ENCODE assay signal across 22 cellular contexts in the genomic region with DNA sequence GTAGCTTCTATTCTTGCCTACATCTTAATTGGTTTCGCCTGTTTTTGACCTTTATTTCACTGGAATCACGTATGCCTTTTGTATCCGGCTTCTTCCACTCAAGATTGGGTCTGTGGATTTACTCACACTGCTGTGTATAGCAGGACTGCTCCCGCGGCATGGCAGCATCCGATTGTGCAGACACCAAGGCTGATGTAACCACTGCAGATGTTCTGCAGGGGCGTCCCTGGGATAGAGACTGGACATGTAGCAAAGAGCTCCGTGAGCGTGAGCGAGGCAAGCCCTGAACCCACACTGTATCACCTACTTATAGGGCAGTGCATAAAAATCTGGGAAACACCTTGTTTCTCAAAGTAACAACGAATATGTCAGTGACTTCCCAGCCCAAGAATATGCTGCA. TPM values are rescaled to one million over a fixed set of nuclear protein-coding genes. Genes with fewer than 3 reads are reported as not detected.
DNase-seq lines count a peak whose midpoint lies in the region; ATAC-seq and TF ChIP-seq lines count a peak whose summit lies in the region.
"Had no signal": no experiment of that assay in that cellular context is flagged by ENCODE, and none has a peak within 500 bp of the region (broad histone marks: within the 10 kb centered on the region; RNA-seq: fewer than 3 reads in every experiment).

No MANE protein-coding gene starts in this region.

- peaks cover 14% of the 10 kb centered on the region for H3K4me1 Mint-ChIP-seq in activated CD4-positive, alpha-beta T cell treated with anti-CD3 and anti-CD28 coated beads, Interleukin-2, amount 10 ng/mL, durations not matched to agents 24 days and 14 days
- peaks cover 9% of the 10 kb centered on the region for H3K4me1 Mint-ChIP-seq in activated CD8-positive, alpha-beta T cell treated with anti-CD3 and anti-CD28 coated beads, Interleukin-2, amount 10 ng/mL, durations not matched to agents 7 days and 5 days (ENCODE audit: low read depth)
- peaks cover 26% of the 10 kb centered on the region for H3K4me1 Mint-ChIP-seq in osteocyte (ENCODE audit: unreplicated experiment)

- POLR2A ChIA-PET in activated CD8-positive, alpha-beta T cell treated with anti-CD3 and anti-CD28 coated beads, Interleukin-2, amount 10 ng/mL, durations not matched to agents 7 days and 5 days (lab: Charles Lee), result interaction anchor here (2.0 kb wide), 1 partner anchor 11 kb away, joined by 15 read pairs; a partner anchor contains a TSS

- H3K4me3 ChIP-seq in smooth muscle cell, result no peak overlapping the region
- H3K4me3 ChIP-seq: A549, left lung, upper lobe of right lung had no signal

- H3K4me1 ChIP-seq in foreskin keratinocyte (no peaks in the 10 kb centered on the region), smooth muscle cell (ENCODE audit: low read depth) (no peaks in the 10 kb centered on the region)
- H3K4me1 ChIP-seq: A549, upper lobe of right lung had no signal

- 69% methylated on average over 11 of the region's 11 CpGs for WGBS in smooth muscle cell (ENCODE audit: low lambda C conversion rate)

- H2AFZ ChIP-seq in smooth muscle cell (ENCODE audit: low read depth), result no peak overlapping the region

- H3K27ac ChIP-seq in VCaP (peak overlapping the region; percentile 86; the same call in 1 of the 2 replicates), foreskin keratinocyte (peak overlapping the region; percentile 41), smooth muscle cell (ENCODE audit: low read depth) (peak overlapping the region; percentile 64)
- H3K27ac ChIP-seq: A549, left lung, upper lobe of right lung had no signal

- H4K20me1 ChIP-seq in smooth muscle cell (ENCODE audit: low read depth), result peaks cover 39% of the 10 kb centered on the region

- CTCF ChIA-PET in activated CD8-positive, alpha-beta T cell treated with anti-CD3 and anti-CD28 coated beads, Interleukin-2, amount 10 ng/mL, durations not matched to agents 7 days and 5 days (lab: Charles Lee), result no interaction called here

- H3K27me3 Mint-ChIP-seq in activated CD4-positive, alpha-beta T cell treated with anti-CD3 and anti-CD28 coated beads, Interleukin-2, amount 10 ng/mL, durations not matched to agents 24 days and 14 days, result no peaks in the 10 kb centered on the region
- H3K27me3 Mint-ChIP-seq in activated CD8-positive, alpha-beta T cell treated with anti-CD3 and anti-CD28 coated beads, Interleukin-2, amount 10 ng/mL, durations not matched to agents 7 days and 5 days (ENCODE audit: low read depth), result no peaks in the 10 kb centered on the region
- H3K27me3 Mint-ChIP-seq in osteocyte (ENCODE audit: unreplicated experiment), result no peaks in the 10 kb centered on the region
- H3K27me3 Mint-ChIP-seq: CD4-positive, alpha-beta memory T cell; effector memory CD8-positive, alpha-beta T cell; progenitor cell of endocrine pancreas had no signal

- H3K27me3 ChIP-seq in foreskin keratinocyte, result no peaks in the 10 kb centered on the region
- H3K27me3 ChIP-seq in smooth muscle cell (ENCODE audit: low read depth), result no peaks in the 10 kb centered on the region
- H3K27me3 ChIP-seq: left lung, upper lobe of right lung had no signal

- TF ChIP-seq CTCF in VCaP (conservative IDR thresholded peaks at IDR 0.05) (no peak), foreskin keratinocyte (conservative IDR thresholded peaks at IDR 0.05) (no peak), smooth muscle cell (IDR thresholded peaks at IDR 0.05; ENCODE audit: borderline replicate concordance, insufficient read depth, poor library complexity, severe bottlenecking) (no peak), osteocyte (IDR thresholded peaks at IDR 0.05) (no peak)

- peaks cover 22% of the 10 kb centered on the region for H3F3A ChIP-seq in smooth muscle cell (ENCODE audit: low read depth)

- H3K9me3 Mint-ChIP-seq in activated CD4-positive, alpha-beta T cell treated with anti-CD3 and anti-CD28 coated beads, Interleukin-2, amount 10 ng/mL, durations not matched to agents 24 days and 14 days, result no peaks in the 10 kb centered on the region
- H3K9me3 Mint-ChIP-seq in activated CD8-positive, alpha-beta T cell treated with anti-CD3 and anti-CD28 coated beads, Interleukin-2, amount 10 ng/mL, durations not matched to agents 7 days and 5 days (ENCODE audit: insufficient read depth), result no peaks in the 10 kb centered on the region
- no peaks in the 10 kb centered on the region for H3K9me3 Mint-ChIP-seq in osteocyte (ENCODE audit: unreplicated experiment)
- H3K9me3 Mint-ChIP-seq: CD4-positive, alpha-beta memory T cell; effector memory CD8-positive, alpha-beta T cell had no signal

- H3K27ac Mint-ChIP-seq in activated CD4-positive, alpha-beta T cell treated with anti-CD3 and anti-CD28 coated beads, Interleukin-2, amount 10 ng/mL, durations not matched to agents 24 days and 14 days, result peak overlapping the region; percentile 72
- no peak overlapping the region for H3K27ac Mint-ChIP-seq in activated CD8-positive, alpha-beta T cell treated with anti-CD3 and anti-CD28 coated beads, Interleukin-2, amount 10 ng/mL, durations not matched to agents 7 days and 5 days
- H3K27ac Mint-ChIP-seq in osteocyte (ENCODE audit: unreplicated experiment), result no peak overlapping the region
- H3K27ac Mint-ChIP-seq: effector memory CD8-positive, alpha-beta T cell had no signal

- H3K36me3 ChIP-seq in smooth muscle cell (ENCODE audit: low read depth), result peaks cover 13% of the 10 kb centered on the region

- intact Hi-C loops in activated CD4-positive, alpha-beta T cell treated with anti-CD3 and anti-CD28 coated beads, Interleukin-2, amount 10 ng/mL, durations not matched to agents 24 days and 14 days (cut with micrococcal nuclease), result loop anchor here (2.0 kb wide), 1 partner anchor 14 kb away; no protein-coding TSS in a partner anchor

- no peaks in the 10 kb centered on the region for H3K79me2 ChIP-seq in smooth muscle cell (ENCODE audit: low read depth)

- no peaks in the 10 kb centered on the region for H3K9me3 ChIP-seq in smooth muscle cell (replicated peaks; ENCODE audit: low read depth)
- H3K9me3 ChIP-seq: A549, left lung, upper lobe of right lung had no signal

- no peak overlapping the region for H3K4me3 Mint-ChIP-seq in activated CD4-positive, alpha-beta T cell treated with anti-CD3 and anti-CD28 coated beads, Interleukin-2, amount 10 ng/mL, durations not matched to agents 24 days and 14 days
- H3K4me3 Mint-ChIP-seq in activated CD8-positive, alpha-beta T cell treated with anti-CD3 and anti-CD28 coated beads, Interleukin-2, amount 10 ng/mL, durations not matched to agents 7 days and 5 days, result no peak overlapping the region
- no peak overlapping the region for H3K4me3 Mint-ChIP-seq in osteocyte (ENCODE audit: unreplicated experiment)

- peaks cover 46% of the 10 kb centered on the region for H3K36me3 Mint-ChIP-seq in activated CD4-positive, alpha-beta T cell treated with anti-CD3 and anti-CD28 coated beads, Interleukin-2, amount 10 ng/mL, durations not matched to agents 24 days and 14 days (ENCODE audit: low read depth)
- peaks cover 31% of the 10 kb centered on the region for H3K36me3 Mint-ChIP-seq in activated CD8-positive, alpha-beta T cell treated with anti-CD3 and anti-CD28 coated beads, Interleukin-2, amount 10 ng/mL, durations not matched to agents 7 days and 5 days (ENCODE audit: low read depth)
- H3K36me3 Mint-ChIP-seq in osteocyte (ENCODE audit: unreplicated experiment), result peaks cover 15% of the 10 kb centered on the region

- ATAC-seq in foreskin keratinocyte, result no peak
- no peak for ATAC-seq in activated CD8-positive, alpha-beta T cell treated with anti-CD3 and anti-CD28 coated beads, Interleukin-2, amount 10 ng/mL, durations not matched to agents 7 days and 5 days

- DNase-seq in activated CD4-positive, alpha-beta T cell treated with anti-CD3 and anti-CD28 coated beads, Interleukin-2, amount 10 ng/mL, durations not matched to agents 24 days and 14 days, result no peak
- DNase-seq in activated CD4-positive, alpha-beta T cell treated with anti-CD3 and anti-CD28 coated beads for 1 hour, result no peak
- DNase-seq in foreskin keratinocyte, result no peak
- DNase-seq in smooth muscle cell (lab: John Stamatoyannopoulos, UW; ENCODE audit: unreplicated experiment), result no peak
- DNase-seq in NCI-H510A treated with DMSO at 0.1 percent for 48 hours (lab: John Stamatoyannopoulos, UW), result no peak
- no peak for DNase-seq in activated CD8-positive, alpha-beta T cell treated with anti-CD3 and anti-CD28 coated beads, Interleukin-2, amount 10 ng/mL, durations not matched to agents 7 days and 5 days
- no peak for DNase-seq in osteocyte (ENCODE audit: extremely low spot score, unreplicated experiment)
- DNase-seq: activated CD8-positive, alpha-beta memory T cell treated with anti-CD3 and anti-CD28 coated beads, Interleukin-2, amount 50 U/mL, for 4 hours; activated naive CD4-positive, alpha-beta T cell treated with anti-CD3 and anti-CD28 coated beads, Interleukin-2, amount 50 U/mL, for 16 hours; effector memory CD8-positive, alpha-beta T cell; KG1; left lung; NCI-H1048; NCI-H774; stimulated activated naive CD4-positive, alpha-beta T cell; upper lobe of right lung had no signal

- H3K9ac ChIP-seq in smooth muscle cell (ENCODE audit: low read depth), result no peak overlapping the region

- H3K4me2 ChIP-seq in smooth muscle cell, result no peak overlapping the region
- H3K4me2 ChIP-seq: A549 had no signal

RNA-seq across cellular contexts. Expression of a gene that starts 11.4 kb away (rescaled TPM):
- total RNA-seq in activated CD4-positive, alpha-beta T cell treated with anti-CD3 and anti-CD28 coated beads, Interleukin-2, amount 10 ng/mL, durations not matched to agents 24 days and 14 days, result not detected in 2 replicates
- total RNA-seq in foreskin keratinocyte, result not detected in 2 replicates
- polyA plus RNA-seq in foreskin keratinocyte, result not detected in 2 replicates
- total RNA-seq in smooth muscle cell, result not detected in 2 replicates
- not detected in 2 replicates for polyA plus RNA-seq in smooth muscle cell
- total RNA-seq in activated CD8-positive, alpha-beta T cell treated with anti-CD3 and anti-CD28 coated beads, Interleukin-2, amount 10 ng/mL, durations not matched to agents 7 days and 5 days, result not detected
- not detected in 2 replicates for total RNA-seq in osteocyte
- total RNA-seq: bronchial epithelial cell; CD4-positive, alpha-beta memory T cell; left lung; myocyte; progenitor cell of endocrine pancreas; upper lobe of right lung had no signal
- polyA plus RNA-seq: A549; CD4-positive, alpha-beta memory T cell had no signal

RNA-seq across cellular contexts. Expression of a gene that starts 11.8 kb away (rescaled TPM):
- total RNA-seq in activated CD4-positive, alpha-beta T cell treated with anti-CD3 and anti-CD28 coated beads, Interleukin-2, amount 10 ng/mL, durations not matched to agents 24 days and 14 days, result 74.6 and 75.5 TPM in 2 replicates
- 159 and 181 TPM in 2 replicates for total RNA-seq in foreskin keratinocyte
- polyA plus RNA-seq in foreskin keratinocyte, result 102 and 136 TPM in 2 replicates
- 142 and 240 TPM in 2 replicates for total RNA-seq in smooth muscle cell
- polyA plus RNA-seq in smooth muscle cell, result 136 and 165 TPM in 2 replicates
- 10 to 100 TPM; 64.7 to 65.3 TPM for total RNA-seq in activated CD8-positive, alpha-beta T cell treated with anti-CD3 and anti-CD28 coated beads, Interleukin-2, amount 10 ng/mL, durations not matched to agents 7 days and 5 days
- total RNA-seq in osteocyte, result 26.0 and 31.7 TPM in 2 replicates

RNA-seq across cellular contexts. Expression of a gene that starts 19.1 kb away (rescaled TPM):
- total RNA-seq in activated CD4-positive, alpha-beta T cell treated with anti-CD3 and anti-CD28 coated beads, Interleukin-2, amount 10 ng/mL, durations not matched to agents 24 days and 14 days, result 17.4 and 18.1 TPM in 2 replicates
- total RNA-seq in foreskin keratinocyte, result 14.8 and 18.1 TPM in 2 replicates
- 6.0 and 6.5 TPM in 2 replicates for polyA plus RNA-seq in foreskin keratinocyte
- 10.7 and 14.0 TPM in 2 replicates for total RNA-seq in smooth muscle cell
- polyA plus RNA-seq in smooth muscle cell, result 10.5 and 12.8 TPM in 2 replicates
- total RNA-seq in activated CD8-positive, alpha-beta T cell treated with anti-CD3 and anti-CD28 coated beads, Interleukin-2, amount 10 ng/mL, durations not matched to agents 7 days and 5 days, result 10 to 100 TPM; 24.9 to 27.0 TPM
- total RNA-seq in osteocyte, result 13.6 and 15.3 TPM in 2 replicates

RNA-seq across cellular contexts. Expression of a gene that starts 48.9 kb away (rescaled TPM):
- 187 and 194 TPM in 2 replicates for total RNA-seq in activated CD4-positive, alpha-beta T cell treated with anti-CD3 and anti-CD28 coated beads, Interleukin-2, amount 10 ng/mL, durations not matched to agents 24 days and 14 days
- total RNA-seq in foreskin keratinocyte (66.9 and 69.1 TPM in 2 replicates), smooth muscle cell (36.8 and 52.1 TPM in 2 replicates), osteocyte (47.7 and 53.7 TPM in 2 replicates)
- polyA plus RNA-seq in foreskin keratinocyte (55.0 and 58.6 TPM in 2 replicates), smooth muscle cell (42.5 and 60.5 TPM in 2 replicates)
- total RNA-seq in activated CD8-positive, alpha-beta T cell treated with anti-CD3 and anti-CD28 coated beads, Interleukin-2, amount 10 ng/mL, durations not matched to agents 7 days and 5 days, result 10 to 100 TPM; 66.0 to 67.1 TPM
